Comparison of ENCODE assay signal across 2 cellular contexts in the genomic region with DNA sequence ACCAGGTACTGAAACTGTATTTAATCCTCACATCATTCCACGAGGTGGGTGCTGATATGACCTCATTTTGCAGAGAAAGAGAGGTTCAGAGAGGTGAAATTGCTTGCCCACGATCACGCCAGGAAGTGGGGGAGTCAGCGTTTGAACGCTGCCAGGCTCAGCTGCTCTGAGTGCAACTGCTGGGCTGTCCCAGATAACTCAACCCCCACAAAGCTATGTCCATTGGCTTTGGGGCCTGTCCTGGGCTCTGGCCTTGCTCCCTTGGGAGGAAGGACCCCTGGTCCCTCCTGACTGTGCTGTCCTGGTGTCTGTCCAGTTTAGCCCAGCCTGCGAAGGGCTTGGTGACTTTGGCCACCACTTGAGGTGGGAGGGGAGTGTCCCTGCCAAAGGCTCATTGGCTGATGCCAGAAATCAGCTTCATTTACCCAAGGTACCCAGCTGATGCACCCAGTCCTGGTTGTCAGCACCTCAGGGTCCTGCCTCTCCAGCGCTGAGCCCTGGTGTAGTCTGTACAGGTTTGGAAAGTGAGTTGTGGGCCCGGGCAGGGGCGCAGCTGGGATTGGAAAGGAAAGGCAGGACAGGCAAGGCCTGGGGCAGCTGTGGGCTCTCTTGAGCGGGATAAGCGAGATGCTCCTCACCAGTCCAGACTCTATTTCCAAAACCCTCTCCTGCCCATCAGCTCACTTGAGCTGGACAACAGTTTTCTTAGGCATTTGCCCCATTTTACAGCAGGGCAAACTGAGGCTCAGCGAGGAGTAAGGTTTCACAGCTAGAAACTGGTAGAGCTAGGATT.
TF ChIP-seq lines count a peak whose summit lies in the region.

No MANE protein-coding gene starts in this region.

TF ChIP-seq in SK-N-SH, 30 proteins besides CTCF, POLR2A, EP300 and RAD21 (continued from another document):
- TF ChIP-seq, protein P1, sequence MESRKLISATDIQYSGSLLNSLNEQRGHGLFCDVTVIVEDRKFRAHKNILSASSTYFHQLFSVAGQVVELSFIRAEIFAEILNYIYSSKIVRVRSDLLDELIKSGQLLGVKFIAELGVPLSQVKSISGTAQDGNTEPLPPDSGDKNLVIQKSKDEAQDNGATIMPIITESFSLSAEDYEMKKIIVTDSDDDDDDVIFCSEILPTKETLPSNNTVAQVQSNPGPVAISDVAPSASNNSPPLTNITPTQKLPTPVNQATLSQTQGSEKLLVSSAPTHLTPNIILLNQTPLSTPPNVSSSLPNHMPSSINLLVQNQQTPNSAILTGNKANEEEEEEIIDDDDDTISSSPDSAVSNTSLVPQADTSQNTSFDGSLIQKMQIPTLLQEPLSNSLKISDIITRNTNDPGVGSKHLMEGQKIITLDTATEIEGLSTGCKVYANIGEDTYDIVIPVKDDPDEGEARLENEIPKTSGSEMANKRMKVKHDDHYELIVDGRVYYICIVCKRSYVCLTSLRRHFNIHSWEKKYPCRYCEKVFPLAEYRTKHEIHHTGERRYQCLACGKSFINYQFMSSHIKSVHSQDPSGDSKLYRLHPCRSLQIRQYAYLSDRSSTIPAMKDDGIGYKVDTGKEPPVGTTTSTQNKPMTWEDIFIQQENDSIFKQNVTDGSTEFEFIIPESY (IDR thresholded peaks at IDR 0.05; ENCODE audit: borderline replicate concordance, low read depth): no peak

TF ChIP-seq in SK-N-SH treated with all-trans-retinoic acid at 6 μM for 48 hours, 23 proteins besides CTCF, POLR2A, EP300 and RAD21 (continued from another document):
- TF ChIP-seq, protein P2, sequence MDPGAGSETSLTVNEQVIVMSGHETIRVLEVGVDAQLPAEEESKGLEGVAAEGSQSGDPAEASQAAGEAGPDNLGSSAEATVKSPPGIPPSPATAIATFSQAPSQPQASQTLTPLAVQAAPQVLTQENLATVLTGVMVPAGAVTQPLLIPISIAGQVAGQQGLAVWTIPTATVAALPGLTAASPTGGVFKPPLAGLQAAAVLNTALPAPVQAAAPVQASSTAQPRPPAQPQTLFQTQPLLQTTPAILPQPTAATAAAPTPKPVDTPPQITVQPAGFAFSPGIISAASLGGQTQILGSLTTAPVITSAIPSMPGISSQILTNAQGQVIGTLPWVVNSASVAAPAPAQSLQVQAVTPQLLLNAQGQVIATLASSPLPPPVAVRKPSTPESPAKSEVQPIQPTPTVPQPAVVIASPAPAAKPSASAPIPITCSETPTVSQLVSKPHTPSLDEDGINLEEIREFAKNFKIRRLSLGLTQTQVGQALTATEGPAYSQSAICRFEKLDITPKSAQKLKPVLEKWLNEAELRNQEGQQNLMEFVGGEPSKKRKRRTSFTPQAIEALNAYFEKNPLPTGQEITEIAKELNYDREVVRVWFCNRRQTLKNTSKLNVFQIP (CRISPR knock-in tag; IDR thresholded peaks at IDR 0.05; ENCODE audit: borderline replicate concordance, low read depth): no peak
- no peak for TF ChIP-seq GLIS3 (CRISPR knock-in tag; IDR thresholded peaks at IDR 0.05)
- TF ChIP-seq ZNF8 (CRISPR knock-in tag; IDR thresholded peaks at IDR 0.05): no peak
- TF ChIP-seq ISL1 (CRISPR knock-in tag; IDR thresholded peaks at IDR 0.05): no peak
- TF ChIP-seq ZFP3 (CRISPR knock-in tag; IDR thresholded peaks at IDR 0.05): no peak
- TF ChIP-seq ZC3H10 (CRISPR knock-in tag; IDR thresholded peaks at IDR 0.05): no peak
- TF ChIP-seq SNAI2 (CRISPR knock-in tag; IDR thresholded peaks at IDR 0.05): no peak
- TF ChIP-seq CSDC2 (CRISPR knock-in tag; IDR thresholded peaks at IDR 0.05): no peak
- TF ChIP-seq, protein P3, sequence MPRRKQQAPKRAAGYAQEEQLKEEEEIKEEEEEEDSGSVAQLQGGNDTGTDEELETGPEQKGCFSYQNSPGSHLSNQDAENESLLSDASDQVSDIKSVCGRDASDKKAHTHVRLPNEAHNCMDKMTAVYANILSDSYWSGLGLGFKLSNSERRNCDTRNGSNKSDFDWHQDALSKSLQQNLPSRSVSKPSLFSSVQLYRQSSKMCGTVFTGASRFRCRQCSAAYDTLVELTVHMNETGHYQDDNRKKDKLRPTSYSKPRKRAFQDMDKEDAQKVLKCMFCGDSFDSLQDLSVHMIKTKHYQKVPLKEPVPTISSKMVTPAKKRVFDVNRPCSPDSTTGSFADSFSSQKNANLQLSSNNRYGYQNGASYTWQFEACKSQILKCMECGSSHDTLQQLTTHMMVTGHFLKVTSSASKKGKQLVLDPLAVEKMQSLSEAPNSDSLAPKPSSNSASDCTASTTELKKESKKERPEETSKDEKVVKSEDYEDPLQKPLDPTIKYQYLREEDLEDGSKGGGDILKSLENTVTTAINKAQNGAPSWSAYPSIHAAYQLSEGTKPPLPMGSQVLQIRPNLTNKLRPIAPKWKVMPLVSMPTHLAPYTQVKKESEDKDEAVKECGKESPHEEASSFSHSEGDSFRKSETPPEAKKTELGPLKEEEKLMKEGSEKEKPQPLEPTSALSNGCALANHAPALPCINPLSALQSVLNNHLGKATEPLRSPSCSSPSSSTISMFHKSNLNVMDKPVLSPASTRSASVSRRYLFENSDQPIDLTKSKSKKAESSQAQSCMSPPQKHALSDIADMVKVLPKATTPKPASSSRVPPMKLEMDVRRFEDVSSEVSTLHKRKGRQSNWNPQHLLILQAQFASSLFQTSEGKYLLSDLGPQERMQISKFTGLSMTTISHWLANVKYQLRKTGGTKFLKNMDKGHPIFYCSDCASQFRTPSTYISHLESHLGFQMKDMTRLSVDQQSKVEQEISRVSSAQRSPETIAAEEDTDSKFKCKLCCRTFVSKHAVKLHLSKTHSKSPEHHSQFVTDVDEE (CRISPR knock-in tag; IDR thresholded peaks at IDR 0.05): no peak
- no peak for TF ChIP-seq PPARA (CRISPR knock-in tag; IDR thresholded peaks at IDR 0.05; ENCODE audit: borderline replicate concordance)
- TF ChIP-seq, protein P4, sequence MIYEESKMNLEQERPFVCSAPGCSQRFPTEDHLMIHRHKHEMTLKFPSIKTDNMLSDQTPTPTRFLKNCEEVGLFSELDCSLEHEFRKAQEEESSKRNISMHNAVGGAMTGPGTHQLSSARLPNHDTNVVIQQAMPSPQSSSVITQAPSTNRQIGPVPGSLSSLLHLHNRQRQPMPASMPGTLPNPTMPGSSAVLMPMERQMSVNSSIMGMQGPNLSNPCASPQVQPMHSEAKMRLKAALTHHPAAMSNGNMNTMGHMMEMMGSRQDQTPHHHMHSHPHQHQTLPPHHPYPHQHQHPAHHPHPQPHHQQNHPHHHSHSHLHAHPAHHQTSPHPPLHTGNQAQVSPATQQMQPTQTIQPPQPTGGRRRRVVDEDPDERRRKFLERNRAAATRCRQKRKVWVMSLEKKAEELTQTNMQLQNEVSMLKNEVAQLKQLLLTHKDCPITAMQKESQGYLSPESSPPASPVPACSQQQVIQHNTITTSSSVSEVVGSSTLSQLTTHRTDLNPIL (CRISPR knock-in tag; IDR thresholded peaks at IDR 0.05; ENCODE audit: low read depth): no peak
- TF ChIP-seq ZNF70 (CRISPR knock-in tag; IDR thresholded peaks at IDR 0.05): no peak
